Comparison of ENCODE assay signal across 8 cellular contexts in the genomic region with DNA sequence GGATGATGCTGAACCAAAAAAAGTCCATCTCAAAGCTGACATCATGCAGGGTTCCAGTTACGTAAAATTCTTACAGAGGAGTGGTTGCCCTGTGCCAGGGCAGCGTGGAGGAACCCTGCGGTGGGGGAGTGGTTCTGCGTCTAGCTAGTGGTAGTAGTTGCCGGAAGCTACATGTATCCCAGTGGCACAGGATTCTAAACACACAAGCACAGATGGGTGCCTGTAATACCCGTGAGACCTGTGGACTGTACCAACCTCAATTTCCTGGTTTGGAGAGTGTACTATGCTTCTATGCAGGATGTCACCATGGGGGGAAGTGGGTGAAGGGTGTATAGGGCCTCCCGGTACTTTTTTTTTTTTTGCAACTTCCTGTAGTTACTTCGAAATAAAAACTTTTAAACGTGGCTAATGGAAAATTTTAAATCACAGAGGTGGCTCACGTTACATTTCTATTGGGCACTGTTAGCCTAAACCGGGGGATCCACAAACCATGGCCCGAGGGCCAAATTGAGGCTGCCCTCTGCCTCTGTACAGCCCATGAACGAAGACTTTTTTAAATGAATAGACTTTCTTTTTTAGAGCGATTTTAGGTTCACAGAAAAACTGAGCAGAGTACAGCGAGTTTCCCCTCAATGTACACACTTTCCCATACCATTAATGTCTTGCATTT. TPM values are rescaled to one million over a fixed set of nuclear protein-coding genes. Genes with fewer than 3 reads are reported as not detected.
DNase-seq lines count a peak whose midpoint lies in the region; ATAC-seq and TF ChIP-seq lines count a peak whose summit lies in the region.

No MANE protein-coding gene starts in this region.

- peaks cover 59% of the 10 kb centered on the region for H3K4me1 Mint-ChIP-seq in activated CD8-positive, alpha-beta T cell treated with anti-CD3 and anti-CD28 coated beads, Interleukin-2, amount 10 ng/mL, durations not matched to agents 7 days and 5 days (ENCODE audit: low read depth)
- peaks cover 19% of the 10 kb centered on the region for H3K4me1 Mint-ChIP-seq in glutamatergic neuron (ENCODE audit: low read depth, unreplicated experiment)
- H3K4me1 Mint-ChIP-seq in stimulated activated effector memory CD8-positive, alpha-beta T cell treated with anti-CD3 and anti-CD28 coated beads, Interleukin-12 subunit alpha, Interleukin-12 subunit beta, amount 100 ng/mL, for 72 hours: peaks cover 26% of the 10 kb centered on the region

- peak overlapping the region; percentile 99 for H3K27ac Mint-ChIP-seq in activated CD8-positive, alpha-beta T cell treated with anti-CD3 and anti-CD28 coated beads, Interleukin-2, amount 10 ng/mL, durations not matched to agents 7 days and 5 days
- no peak overlapping the region for H3K27ac Mint-ChIP-seq in glutamatergic neuron (ENCODE audit: unreplicated experiment)
- H3K27ac Mint-ChIP-seq in stimulated activated effector memory CD8-positive, alpha-beta T cell treated with anti-CD3 and anti-CD28 coated beads, Interleukin-12 subunit alpha, Interleukin-12 subunit beta, amount 100 ng/mL, for 72 hours: peak overlapping the region; percentile 95

- H3K36me3 Mint-ChIP-seq in activated CD8-positive, alpha-beta T cell treated with anti-CD3 and anti-CD28 coated beads, Interleukin-2, amount 10 ng/mL, durations not matched to agents 7 days and 5 days (ENCODE audit: low read depth): peaks cover 2% of the 10 kb centered on the region
- H3K36me3 Mint-ChIP-seq in glutamatergic neuron (ENCODE audit: unreplicated experiment): peaks cover 5% of the 10 kb centered on the region
- H3K36me3 Mint-ChIP-seq in stimulated activated effector memory CD8-positive, alpha-beta T cell treated with anti-CD3 and anti-CD28 coated beads, Interleukin-12 subunit alpha, Interleukin-12 subunit beta, amount 100 ng/mL, for 72 hours: peaks cover 8% of the 10 kb centered on the region

- peak overlapping the region; percentile 72 for H3K4me3 Mint-ChIP-seq in activated CD8-positive, alpha-beta T cell treated with anti-CD3 and anti-CD28 coated beads, Interleukin-2, amount 10 ng/mL, durations not matched to agents 7 days and 5 days
- H3K4me3 Mint-ChIP-seq in glutamatergic neuron (ENCODE audit: unreplicated experiment): peak overlapping the region; percentile 20
- H3K4me3 Mint-ChIP-seq in stimulated activated effector memory CD8-positive, alpha-beta T cell treated with anti-CD3 and anti-CD28 coated beads, Interleukin-12 subunit alpha, Interleukin-12 subunit beta, amount 100 ng/mL, for 72 hours: peak overlapping the region; percentile 69

- no peaks in the 10 kb centered on the region for H3K9me3 Mint-ChIP-seq in activated CD8-positive, alpha-beta T cell treated with anti-CD3 and anti-CD28 coated beads, Interleukin-2, amount 10 ng/mL, durations not matched to agents 7 days and 5 days (ENCODE audit: insufficient read depth)
- no peaks in the 10 kb centered on the region for H3K9me3 Mint-ChIP-seq in glutamatergic neuron (ENCODE audit: unreplicated experiment)
- no peaks in the 10 kb centered on the region for H3K9me3 Mint-ChIP-seq in stimulated activated effector memory CD8-positive, alpha-beta T cell treated with anti-CD3 and anti-CD28 coated beads, Interleukin-12 subunit alpha, Interleukin-12 subunit beta, amount 100 ng/mL, for 72 hours

- TF ChIP-seq CTCF in glutamatergic neuron (IDR thresholded peaks at IDR 0.05; ENCODE audit: partially characterized antibody, unreplicated experiment): no peak

- peak; percentile 98 for ATAC-seq in activated CD8-positive, alpha-beta T cell treated with anti-CD3 and anti-CD28 coated beads, Interleukin-2, amount 10 ng/mL, durations not matched to agents 7 days and 5 days
- ATAC-seq in stimulated activated effector memory CD8-positive, alpha-beta T cell treated with anti-CD3 and anti-CD28 coated beads, Interleukin-12 subunit alpha, Interleukin-12 subunit beta, amount 100 ng/mL, for 72 hours: peak; percentile 98
- ATAC-seq in HG03457 (IDR thresholded peaks at IDR 0.05; ENCODE audit: unreplicated experiment): no peak

- DNase-seq in MV-4-11 (lab: John Stamatoyannopoulos, UW) (peak; percentile 97), glutamatergic neuron (no peak), NCI-H1417 treated with DMSO at 0.1 percent for 48 hours (lab: John Stamatoyannopoulos, UW) (no peak), NCI-H187 (lab: John Stamatoyannopoulos, UW) (no peak), glomerular visceral epithelial cell (ENCODE audit: extremely low spot score) (no peak)
- DNase-seq in activated CD8-positive, alpha-beta T cell treated with anti-CD3 and anti-CD28 coated beads, Interleukin-2, amount 10 ng/mL, durations not matched to agents 7 days and 5 days: peak; percentile 91
- peak; percentile 40 to 79 for DNase-seq in stimulated activated effector memory CD8-positive, alpha-beta T cell treated with anti-CD3 and anti-CD28 coated beads, Interleukin-12 subunit alpha, Interleukin-12 subunit beta, amount 100 ng/mL, for 72 hours (ENCODE audit: low spot score in 2 of 2)

- CTCF ChIA-PET in activated CD8-positive, alpha-beta T cell treated with anti-CD3 and anti-CD28 coated beads, Interleukin-2, amount 10 ng/mL, durations not matched to agents 7 days and 5 days (lab: Charles Lee): interaction anchor here (0.9 to 4.9 kb wide), 5 partner anchors 8 to 189 kb away, joined by 4 to 52 read pairs (median 4); a partner anchor contains a TSS

- POLR2A ChIA-PET in activated CD8-positive, alpha-beta T cell treated with anti-CD3 and anti-CD28 coated beads, Interleukin-2, amount 10 ng/mL, durations not matched to agents 7 days and 5 days (lab: Charles Lee): interaction anchor here (0.6 to 1.0 kb wide), 3 partner anchors 104 to 202 kb away, joined by 3 to 5 read pairs (median 3); a partner anchor contains a TSS

- H3K27me3 Mint-ChIP-seq in activated CD8-positive, alpha-beta T cell treated with anti-CD3 and anti-CD28 coated beads, Interleukin-2, amount 10 ng/mL, durations not matched to agents 7 days and 5 days (ENCODE audit: low read depth): no peaks in the 10 kb centered on the region
- H3K27me3 Mint-ChIP-seq in glutamatergic neuron (ENCODE audit: unreplicated experiment): peaks cover 6% of the 10 kb centered on the region

RNA-seq across cellular contexts. Expression of a gene that starts 38.5 kb away (rescaled TPM):
- 1 to 10 TPM; 1.3 to 2.1 TPM for total RNA-seq in activated CD8-positive, alpha-beta T cell treated with anti-CD3 and anti-CD28 coated beads, Interleukin-2, amount 10 ng/mL, durations not matched to agents 7 days and 5 days
- 197 TPM for total RNA-seq in glutamatergic neuron (ENCODE audit: unreplicated experiment)

RNA-seq across cellular contexts. Expression of a gene that starts 39.3 kb away (rescaled TPM):
- not detected for total RNA-seq in activated CD8-positive, alpha-beta T cell treated with anti-CD3 and anti-CD28 coated beads, Interleukin-2, amount 10 ng/mL, durations not matched to agents 7 days and 5 days
- 25.3 TPM for total RNA-seq in glutamatergic neuron (ENCODE audit: unreplicated experiment)

Comparison
In these comparisons a context has a peak if more than half of its experiments do, and no peak if none do; other contexts are left out.
1. DNase-seq: peak in MV-4-11 (single experiment), activated CD8-positive, alpha-beta T cell treated with anti-CD3 and anti-CD28 coated beads, Interleukin-2, amount 10 ng/mL, durations not matched to agents 7 days and 5 days (single experiment) and stimulated activated effector memory CD8-positive, alpha-beta T cell treated with anti-CD3 and anti-CD28 coated beads, Interleukin-12 subunit alpha, Interleukin-12 subunit beta, amount 100 ng/mL, for 72 hours (2 of 2); none in glutamatergic neuron (single experiment), NCI-H1417 treated with DMSO at 0.1 percent for 48 hours (single experiment), NCI-H187 (0 of 2) and glomerular visceral epithelial cell (single experiment).
2. H3K4me3 Mint-ChIP-seq: peak in every context shown above with its lines; median percentile 72 in activated CD8-positive, alpha-beta T cell treated with anti-CD3 and anti-CD28 coated beads, Interleukin-2, amount 10 ng/mL, durations not matched to agents 7 days and 5 days; 69 in stimulated activated effector memory CD8-positive, alpha-beta T cell treated with anti-CD3 and anti-CD28 coated beads, Interleukin-12 subunit alpha, Interleukin-12 subunit beta, amount 100 ng/mL, for 72 hours; 20 in glutamatergic neuron.
3. RNA of a gene that starts 38.5 kb away (total RNA-seq): 197 TPM in glutamatergic neuron (single experiment); 1.3 to 2.1 TPM in activated CD8-positive, alpha-beta T cell treated with anti-CD3 and anti-CD28 coated beads, Interleukin-2, amount 10 ng/mL, durations not matched to agents 7 days and 5 days; every median in the first group is over 10 times any median in the second.
4. RNA of a gene that starts 39.3 kb away (total RNA-seq): 25.3 TPM in glutamatergic neuron (single experiment); not detected in activated CD8-positive, alpha-beta T cell treated with anti-CD3 and anti-CD28 coated beads, Interleukin-2, amount 10 ng/mL, durations not matched to agents 7 days and 5 days; every median in the first group is over 10 times any median in the second.